In genomic region chr5:149216515-149216914, GRCh38 we compare ENCODE assay signal across 20 cellular contexts. TPM values are rescaled to one million over a fixed set of nuclear protein-coding genes. Genes with fewer than 3 reads are reported as not detected.
"Had no signal": no experiment of that assay in that cellular context is flagged by ENCODE, and none has a peak within 500 bp of the region (broad histone marks: within the 10 kb centered on the region; RNA-seq: fewer than 3 reads in every experiment).

No MANE protein-coding gene starts in this region.

- H3K9me3 ChIP-seq: lower lobe of right lung, tibial nerve had no signal

- H3K4me1 Mint-ChIP-seq: activated CD4-positive, alpha-beta T cell treated with anti-CD3 and anti-CD28 coated beads, Interleukin-2, amount 10 ng/mL, durations not matched to agents 24 days and 14 days; mesothelial cell of epicardium had no signal

- H3K4me3 Mint-ChIP-seq: activated CD4-positive, alpha-beta T cell treated with anti-CD3 and anti-CD28 coated beads, Interleukin-2, amount 10 ng/mL, durations not matched to agents 24 days and 14 days; activated CD8-positive, alpha-beta T cell treated with anti-CD3 and anti-CD28 coated beads for 36 hours; activated naive CD4-positive, alpha-beta T cell treated with anti-CD3 and anti-CD28 coated beads for 36 hours; activated naive CD8-positive, alpha-beta T cell treated with anti-CD3 and anti-CD28 coated beads, Interleukin-2, amount 50 U/mL, for 24 hours; activated T-cell treated with anti-CD3 and anti-CD28 coated beads, Interleukin-2, amount 50 U/mL, for 24 hours; central memory CD8-positive, alpha-beta T cell; mesothelial cell of epicardium; nephron progenitor cell had no signal

- H3K4me3 ChIP-seq: lower lobe of right lung, tibial nerve had no signal

- ATAC-seq: activated CD8-positive, alpha-beta T cell treated with anti-CD3 and anti-CD28 coated beads for 36 hours; activated naive CD8-positive, alpha-beta T cell treated with anti-CD3 and anti-CD28 coated beads, Interleukin-2, amount 50 U/mL, for 24 hours; stimulated activated naive CD8-positive, alpha-beta T cell treated with anti-CD3 and anti-CD28 coated beads, Interleukin-15, Interleukin-2, amounts not matched to agents 100 U/mL and 50 U/mL, for 24 hours had no signal

- H3K36me3 Mint-ChIP-seq: mesothelial cell of epicardium had no signal

- H3K36me3 ChIP-seq: lower lobe of right lung had no signal

- DNase-seq: activated CD4-positive, alpha-beta T cell treated with anti-CD3 and anti-CD28 coated beads, Interleukin-2, amount 10 ng/mL, durations not matched to agents 24 days and 14 days; activated CD8-positive, alpha-beta T cell treated with anti-CD3 and anti-CD28 coated beads for 36 hours; activated naive CD4-positive, alpha-beta T cell treated with anti-CD3 and anti-CD28 coated beads for 36 hours; activated naive CD8-positive, alpha-beta T cell treated with anti-CD3 and anti-CD28 coated beads, Interleukin-2, amount 50 U/mL, for 24 hours; activated T-cell treated with anti-CD3 and anti-CD28 coated beads, Interleukin-2, amount 50 U/mL, for 24 hours; anterior cingulate cortex; cortex of kidney; lower lobe of right lung; nephron progenitor cell; nucleus accumbens; posterior cingulate gyrus; stimulated activated CD4-positive, alpha-beta T cell treated with anti-CD3 and anti-CD28 coated beads, Interleukin-2, amount 100 ng/mL, for 24 hours; stimulated activated naive CD8-positive, alpha-beta T cell treated with anti-CD3 and anti-CD28 coated beads, Interleukin-15, Interleukin-2, amounts not matched to agents 100 U/mL and 50 U/mL, for 24 hours; T-helper 1 cell; T1000 had no signal

- H3K27me3 ChIP-seq: tibial nerve had no signal

- H3K27ac Mint-ChIP-seq: activated CD4-positive, alpha-beta T cell treated with anti-CD3 and anti-CD28 coated beads, Interleukin-2, amount 10 ng/mL, durations not matched to agents 24 days and 14 days; activated CD8-positive, alpha-beta T cell treated with anti-CD3 and anti-CD28 coated beads for 36 hours; activated naive CD4-positive, alpha-beta T cell treated with anti-CD3 and anti-CD28 coated beads for 36 hours; activated naive CD8-positive, alpha-beta T cell treated with anti-CD3 and anti-CD28 coated beads, Interleukin-2, amount 50 U/mL, for 24 hours; activated T-cell treated with anti-CD3 and anti-CD28 coated beads, Interleukin-2, amount 50 U/mL, for 24 hours; activated T-helper 2 cell treated with anti-CD3 and anti-CD28 coated beads, Interferon-gamma antibody, Interleukin-2, Interleukin-4, amounts not matched to agents 10 μg/mL and 5 μg/mL and 100 μg/mL, durations not matched to agents 14 hours and 24 hours and 36 hours; mesothelial cell of epicardium; nephron progenitor cell had no signal

- H3K27me3 Mint-ChIP-seq: activated naive CD8-positive, alpha-beta T cell treated with anti-CD3 and anti-CD28 coated beads, Interleukin-2, amount 50 U/mL, for 24 hours; activated T-cell treated with anti-CD3 and anti-CD28 coated beads, Interleukin-2, amount 50 U/mL, for 24 hours had no signal

- H3K9me3 Mint-ChIP-seq: activated CD4-positive, alpha-beta T cell treated with anti-CD3 and anti-CD28 coated beads, Interleukin-2, amount 10 ng/mL, durations not matched to agents 24 days and 14 days; activated CD8-positive, alpha-beta T cell treated with anti-CD3 and anti-CD28 coated beads for 36 hours; activated naive CD4-positive, alpha-beta T cell treated with anti-CD3 and anti-CD28 coated beads for 36 hours; activated naive CD8-positive, alpha-beta T cell treated with anti-CD3 and anti-CD28 coated beads, Interleukin-2, amount 50 U/mL, for 24 hours; activated T-cell treated with anti-CD3 and anti-CD28 coated beads, Interleukin-2, amount 50 U/mL, for 24 hours; activated T-helper 2 cell treated with anti-CD3 and anti-CD28 coated beads, Interferon-gamma antibody, Interleukin-2, Interleukin-4, amounts not matched to agents 10 μg/mL and 5 μg/mL and 100 μg/mL, durations not matched to agents 14 hours and 24 hours and 36 hours; brain; central memory CD8-positive, alpha-beta T cell; mesothelial cell of epicardium; nephron progenitor cell had no signal

RNA-seq across cellular contexts. Expression of gene AFAP1L1, which starts 55.1 kb away (rescaled TPM):
- total RNA-seq: activated CD4-positive, alpha-beta T cell treated with anti-CD3 and anti-CD28 coated beads, Interleukin-2, amount 10 ng/mL, durations not matched to agents 24 days and 14 days; activated T-helper 2 cell treated with anti-CD3 and anti-CD28 coated beads, Interferon-gamma antibody, Interleukin-2, Interleukin-4, amounts not matched to agents 10 μg/mL and 5 μg/mL and 100 μg/mL, durations not matched to agents 14 hours and 24 hours and 36 hours had no signal
